11 cellular contexts compared by ENCODE assay signal in genomic region chr1:27142464-27142863, GRCh38. TPM values are rescaled to one million over a fixed set of nuclear protein-coding genes. Genes with fewer than 3 reads are reported as not detected.
DNase-seq lines count a peak whose midpoint lies in the region; FAIRE-seq and TF ChIP-seq lines count a peak whose summit lies in the region.
"Had no signal": no experiment of that assay in that cellular context is flagged by ENCODE, and none has a peak within 500 bp of the region (broad histone marks: within the 10 kb centered on the region; RNA-seq: fewer than 3 reads in every experiment).

No MANE protein-coding gene starts in this region.

- H2AFZ ChIP-seq in OCI-LY1 (ENCODE audit: low read length) = no peak overlapping the region

- TF ChIP-seq CTCF in OCI-LY1 (IDR thresholded peaks at IDR 0.05; ENCODE audit: low read length) (no peak), bronchial epithelial cell (IDR thresholded peaks at IDR 0.05; ENCODE audit: insufficient read depth, low read length, severe bottlenecking) (no peak), nephron progenitor cell (IDR thresholded peaks at IDR 0.05) (no peak)

- H3K4me1 ChIP-seq in OCI-LY1 (ENCODE audit: insufficient read depth, low read length, severe bottlenecking) (peaks cover 62% of the 10 kb centered on the region), skeletal muscle tissue (ENCODE audit: control insufficient read depth in 3 of 3, insufficient read depth in 3 of 3, low read length in 3 of 3) (peaks cover 84 to 90% (median 90%) of the 10 kb centered on the region in 3 donors)

- H4K20me1 ChIP-seq in OCI-LY1 (ENCODE audit: insufficient read depth, low read length) = no peaks in the 10 kb centered on the region

- peaks cover 6% of the 10 kb centered on the region for H3K27me3 Mint-ChIP-seq in nephron progenitor cell (ENCODE audit: low read depth, poor library complexity)

- DNase-seq in NCI-H510A treated with DMSO at 0.1 percent for 48 hours (lab: John Stamatoyannopoulos, UW) (peak; percentile 31), NCI-H510A (lab: John Stamatoyannopoulos, UW) (no peak), bronchial epithelial cell (ENCODE audit: low read depth) (peak; percentile 91), globus pallidus (ENCODE audit: low spot score) (no peak), nephron progenitor cell (no peak)
- DNase-seq in activated effector memory CD4-positive, alpha-beta T cell treated with Interleukin-2 at 50 U/mL for 16 hours = no peak
- DNase-seq: NCI-H1436 treated with DMSO at 0.1 percent for 48 hours, SIG-M5 had no signal

- H3K27me3 ChIP-seq in OCI-LY1 (ENCODE audit: insufficient read depth, low read length) (no peaks in the 10 kb centered on the region), bronchial epithelial cell (ENCODE audit: control insufficient read depth, insufficient read depth, low read length) (no peaks in the 10 kb centered on the region), skeletal muscle tissue (ENCODE audit: control insufficient read depth in 3 of 3, insufficient read depth in 3 of 3, low read length in 3 of 3) (no peaks in the 10 kb centered on the region)

- H3K36me3 ChIP-seq in OCI-LY1 (ENCODE audit: insufficient read depth, low read length) (no peaks in the 10 kb centered on the region; the same call in 1 of the 2 replicates), bronchial epithelial cell (ENCODE audit: control insufficient read depth, insufficient read depth, low read length) (peaks cover 1% of the 10 kb centered on the region), skeletal muscle tissue (ENCODE audit: control insufficient read depth in 3 of 3, insufficient read depth in 3 of 3, low read length in 3 of 3) (no peaks in the 10 kb centered on the region)

- H3K27ac ChIP-seq in OCI-LY1 (ENCODE audit: low read depth, low read length, poor library complexity, severe bottlenecking) = peak overlapping the region; percentile 47
- H3K27ac ChIP-seq in skeletal muscle tissue (ENCODE audit: low read depth, low read length) = peak overlapping the region; percentile 89

- H3F3A ChIP-seq in OCI-LY1 (ENCODE audit: insufficient read depth, low read length) = no peaks in the 10 kb centered on the region

- peaks cover 6% of the 10 kb centered on the region for H3K36me3 Mint-ChIP-seq in nephron progenitor cell (ENCODE audit: low read depth)

- FAIRE-seq in bronchial epithelial cell (lab: Jason Lieb, UNC) = no peak

- no peaks in the 10 kb centered on the region for H3K9me3 Mint-ChIP-seq in nephron progenitor cell

- H3K9me3 ChIP-seq in OCI-LY1 (ENCODE audit: low read length) (no peaks in the 10 kb centered on the region), skeletal muscle tissue (ENCODE audit: control insufficient read depth in 3 of 3, low read length in 3 of 3) (no peaks in the 10 kb centered on the region)

- no peak overlapping the region for H3K27ac Mint-ChIP-seq in nephron progenitor cell

- peak overlapping the region; percentile 2; the same call in 1 of the 2 replicates for H3K4me2 ChIP-seq in OCI-LY1 (ENCODE audit: low read length)

- H3K4me3 Mint-ChIP-seq in nephron progenitor cell = no peak overlapping the region

- peaks cover 77% of the 10 kb centered on the region for H3K4me1 Mint-ChIP-seq in nephron progenitor cell

- no peaks in the 10 kb centered on the region for H3K9me2 ChIP-seq in OCI-LY1 (ENCODE audit: low read depth, low read length)

- peaks cover 11% of the 10 kb centered on the region; the same call in 1 of the 2 replicates for H3K79me2 ChIP-seq in OCI-LY1 (ENCODE audit: insufficient read depth, low read length)

- H3K9ac ChIP-seq in OCI-LY1 (ENCODE audit: low read length) (no peak overlapping the region), skeletal muscle tissue (ENCODE audit: low read depth in 1 of 3, low read length in 3 of 3) (peak overlapping the region in 2 of 3 donors; percentile 47 to 75)

- H3K4me3 ChIP-seq in OCI-LY1 (ENCODE audit: low read depth, low read length, poor library complexity, severe bottlenecking) (no peak overlapping the region), bronchial epithelial cell (ENCODE audit: low read depth, low read length) (no peak overlapping the region), skeletal muscle tissue (ENCODE audit: low read length in 3 of 3) (peak overlapping the region in 1 of 3 donors; percentile 23)
- H3K4me3 ChIP-seq: coronary artery had no signal

RNA-seq across cellular contexts. Expression of gene SLC9A1, which starts 12.5 kb away (rescaled TPM):
- 5.0 and 22.8 TPM in 2 replicates for total RNA-seq in bronchial epithelial cell
- total RNA-seq in skeletal muscle tissue = 1.6 TPM

Comparison
In these comparisons a context has a peak if more than half of its experiments do, and no peak if none do; other contexts are left out.
1. DNase-seq: peak in NCI-H510A treated with DMSO at 0.1 percent for 48 hours (single experiment) and bronchial epithelial cell (single experiment); none in NCI-H510A (single experiment), globus pallidus (single experiment), activated effector memory CD4-positive, alpha-beta T cell treated with Interleukin-2 at 50 U/mL for 16 hours (single experiment) and nephron progenitor cell (single experiment).